Comparison of ENCODE assay signal across 8 cellular contexts in genomic region chr3:30475038-30475808, GRCh38.
DNase-seq lines count a peak whose midpoint lies in the region; ATAC-seq and TF ChIP-seq lines count a peak whose summit lies in the region.

No MANE protein-coding gene starts in this region.

- no peak overlapping the region for H3K4me3 ChIP-seq in A673 (ENCODE audit: low read depth, low read length, poor library complexity, severe bottlenecking)
- no peak overlapping the region for H3K4me3 ChIP-seq in dorsolateral prefrontal cortex
- H3K4me3 ChIP-seq in adrenal gland, result no peak overlapping the region

- no peaks in the 10 kb centered on the region for H3K27me3 ChIP-seq in A673 (replicated peaks; ENCODE audit: insufficient read depth, low read depth, low read length, poor library complexity)
- H3K27me3 ChIP-seq in dorsolateral prefrontal cortex, result no peaks in the 10 kb centered on the region
- H3K27me3 ChIP-seq in adrenal gland, result no peaks in the 10 kb centered on the region

- CTCF ChIA-PET in A673 (lab: Charles Lee), result no interaction called here

- POLR2A ChIA-PET in A673 (lab: Charles Lee; ENCODE audit: low non-redundant PET), result no interaction called here

- no peak overlapping the region for H3K4me3 Mint-ChIP-seq in central memory CD8-positive, alpha-beta T cell

- H3K27ac ChIP-seq in A673 (ENCODE audit: low read depth, low read length, poor library complexity, severe bottlenecking) (no peak overlapping the region), dorsolateral prefrontal cortex (no peak overlapping the region), adrenal gland (no peak overlapping the region)

- H3K9me3 ChIP-seq in A673 (ENCODE audit: low read depth, low read length, poor library complexity, severe bottlenecking) (no peaks in the 10 kb centered on the region), adrenal gland (replicated peaks in 1 of 3) (no peaks in the 10 kb centered on the region)

- TF ChIP-seq POLR2A in adrenal gland (IDR thresholded peaks at IDR 0.05), result no peak

- H3K27me3 Mint-ChIP-seq in central memory CD8-positive, alpha-beta T cell, result no peaks in the 10 kb centered on the region

- H3K4me1 ChIP-seq in A673 (ENCODE audit: insufficient read depth, low read length, poor library complexity, severe bottlenecking), result peaks cover 8% of the 10 kb centered on the region
- H3K4me1 ChIP-seq in adrenal gland (replicated peaks in 1 of 2), result peaks cover 0 to 39% of the 10 kb centered on the region in 2 donors

- H3K27ac Mint-ChIP-seq in central memory CD8-positive, alpha-beta T cell (ENCODE audit: low read depth), result peak overlapping the region; percentile 4

- 91 to 97% (median 93%) methylated on average over 5 of the region's 5 CpGs for WGBS in adrenal gland, 4 donors

- no peaks in the 10 kb centered on the region for H3K4me1 Mint-ChIP-seq in central memory CD8-positive, alpha-beta T cell

- TF ChIP-seq CTCF in GM10266 (IDR thresholded peaks at IDR 0.05; ENCODE audit: control insufficient read depth, insufficient read depth, low read depth, missing control alignments), result no peak
- no peak for TF ChIP-seq CTCF in A673 (conservative IDR thresholded peaks at IDR 0.05; ENCODE audit: low read depth, low read length)
- no peak for TF ChIP-seq CTCF in dorsolateral prefrontal cortex (IDR thresholded peaks at IDR 0.05 in 54 of 56, conservative IDR thresholded peaks at IDR 0.05 in 2 of 56; ENCODE audit: low read depth in 1 of 56, partially characterized antibody in 56 of 56)
- no peak for TF ChIP-seq CTCF in adrenal gland (IDR thresholded peaks at IDR 0.05)

- peak; percentile 88 for ATAC-seq in GM19351 (IDR thresholded peaks at IDR 0.05; ENCODE audit: unreplicated experiment)
- ATAC-seq in HG03064 (IDR thresholded peaks at IDR 0.05; ENCODE audit: low read depth, unreplicated experiment), result peak; percentile 87
- no peak for ATAC-seq in central memory CD8-positive, alpha-beta T cell (replicated peaks; ENCODE audit: extremely low read depth, poor library complexity, severe bottlenecking)

- H3K36me3 ChIP-seq in A673 (ENCODE audit: insufficient read depth, low read length, poor library complexity, severe bottlenecking) (no peaks in the 10 kb centered on the region), adrenal gland (replicated peaks in 1 of 2) (no peaks in the 10 kb centered on the region)

- intact Hi-C loops in A673 (cut with micrococcal nuclease; ENCODE audit: unreplicated experiment) (no loop called here), dorsolateral prefrontal cortex (cut with DNase I) (no loop called here), adrenal gland (cut with DNase I) (no loop called here)

- BruUV-seq in A673 (replicated peaks; lab: Mats Ljungman, UMichigan), result no TSS peak

- H3K9me3 Mint-ChIP-seq in central memory CD8-positive, alpha-beta T cell, result no peaks in the 10 kb centered on the region

- no peaks in the 10 kb centered on the region for H3K36me3 Mint-ChIP-seq in central memory CD8-positive, alpha-beta T cell (ENCODE audit: insufficient read depth)

- DNase-seq in GM10266 (ENCODE audit: extremely low spot score), result peak; percentile 10
- no peak for DNase-seq in central memory CD8-positive, alpha-beta T cell (ENCODE audit: low spot score in 2 of 2)
- DNase-seq in A673 (ENCODE audit: low spot score), result no peak
- DNase-seq in dorsolateral prefrontal cortex, result no peak
- no peak for DNase-seq in iPS-NIHi7 (ENCODE audit: extremely low spot score)
- DNase-seq in adrenal gland, result no peak
